Comparison of ENCODE assay signal across 15 cellular contexts in genomic region chr1:1132928-1133750, GRCh38. TPM values are rescaled to one million over a fixed set of nuclear protein-coding genes. Genes with fewer than 3 reads are reported as not detected.
DNase-seq lines count a peak whose midpoint lies in the region; ATAC-seq and TF ChIP-seq lines count a peak whose summit lies in the region.
"Had no signal": no experiment of that assay in that cellular context is flagged by ENCODE, and none has a peak within 500 bp of the region (broad histone marks: within the 10 kb centered on the region; RNA-seq: fewer than 3 reads in every experiment).

No MANE protein-coding gene starts in this region.

- no peaks in the 10 kb centered on the region for H3K36me3 Mint-ChIP-seq in GM23338 (ENCODE audit: low read depth)

- no peaks in the 10 kb centered on the region for H4K20me1 ChIP-seq in GM23338 (replicated peaks; ENCODE audit: insufficient read depth)

- H3K79me2 ChIP-seq in GM23338 (replicated peaks; ENCODE audit: insufficient read depth), result no peaks in the 10 kb centered on the region

- H3K36me3 ChIP-seq in GM23338 (ENCODE audit: insufficient read depth) (no peaks in the 10 kb centered on the region), brain microvascular endothelial cell (replicated peaks) (no peaks in the 10 kb centered on the region)
- H3K36me3 ChIP-seq: prostate gland had no signal

- no peak overlapping the region for H3K4me3 Mint-ChIP-seq in GM23338
- H3K4me3 Mint-ChIP-seq: activated CD8-positive, alpha-beta T cell treated with anti-CD3 and anti-CD28 coated beads for 36 hours; stimulated activated naive CD8-positive, alpha-beta T cell treated with anti-CD3 and anti-CD28 coated beads, Interleukin-15, Interleukin-2, amounts not matched to agents 100 ng/mL and 50 ng/mL, for 24 hours had no signal

- DNase-seq in GM23338 (ENCODE audit: low spot score) (no peak), brain microvascular endothelial cell (peak; percentile 17), left colon (peak; percentile 84 to 86), renal cortical epithelial cell (ENCODE audit: low read depth) (peak; percentile 74), ACHN (no peak), NCI-H2081 treated with DMSO at 0.1 percent for 48 hours (lab: John Stamatoyannopoulos, UW) (no peak), GM10248 (ENCODE audit: extremely low spot score) (no peak)
- DNase-seq: activated CD8-positive, alpha-beta T cell treated with anti-CD3 and anti-CD28 coated beads for 36 hours; activated effector memory CD4-positive, alpha-beta T cell treated with Interleukin-2 at 50 U/mL for 16 hours; caudate nucleus; NCI-H1105 had no signal

- CTCF ChIA-PET in GM10248 (lab: Yijun Ruan, JAX), result interaction anchor here (1.2 kb wide), 2 partner anchors 9 to 10 kb away, joined by 3 read pairs; no protein-coding TSS in a partner anchor

- no peaks in the 10 kb centered on the region for H3K9me3 Mint-ChIP-seq in GM23338
- H3K9me3 Mint-ChIP-seq: activated CD8-positive, alpha-beta T cell treated with anti-CD3 and anti-CD28 coated beads for 36 hours; stimulated activated naive CD8-positive, alpha-beta T cell treated with anti-CD3 and anti-CD28 coated beads, Interleukin-15, Interleukin-2, amounts not matched to agents 100 ng/mL and 50 ng/mL, for 24 hours had no signal

- H3K4me3 ChIP-seq in GM23338 (no peak overlapping the region), brain microvascular endothelial cell (ENCODE audit: low read depth, low read length) (no peak overlapping the region)
- H3K4me3 ChIP-seq: prostate gland had no signal

- TF ChIP-seq CTCF in GM23338 (conservative IDR thresholded peaks at IDR 0.05; ENCODE audit: low read depth in 2 of 2), result no peak; a peak in 2 of 4 replicates
- TF ChIP-seq CTCF in brain microvascular endothelial cell (IDR thresholded peaks at IDR 0.05; ENCODE audit: low read depth, low read length, missing control alignments), result no peak
- TF ChIP-seq CTCF in GM10248 (IDR thresholded peaks at IDR 0.05; ENCODE audit: control extremely low read depth, extremely low read depth, low read depth, missing control alignments), result no peak

- peaks cover 5% of the 10 kb centered on the region; the same call in 1 of the 2 replicates for H3F3A ChIP-seq in GM23338 (replicated peaks; ENCODE audit: low read depth)

- no peaks in the 10 kb centered on the region for H3K9me2 ChIP-seq in GM23338 (ENCODE audit: insufficient read depth)

- POLR2A ChIA-PET in GM10248 (lab: Yijun Ruan, JAX), result no interaction called here

- H3K4me2 ChIP-seq in GM23338, result no peak overlapping the region

- H3K27ac ChIP-seq in GM23338 (ENCODE audit: low read depth), result no peak overlapping the region
- H3K27ac ChIP-seq in brain microvascular endothelial cell, result no peak overlapping the region
- H3K27ac ChIP-seq: prostate gland had no signal

- H3K4me1 Mint-ChIP-seq in GM23338, result peaks cover 13% of the 10 kb centered on the region

- peak overlapping the region; percentile 23; the same call in 1 of the 2 replicates for H2AFZ ChIP-seq in GM23338

- H3K27me3 Mint-ChIP-seq in GM23338 (ENCODE audit: insufficient read depth, low read depth, poor library complexity), result peaks cover 9% of the 10 kb centered on the region
- H3K27me3 Mint-ChIP-seq: activated CD8-positive, alpha-beta T cell treated with anti-CD3 and anti-CD28 coated beads for 36 hours; stimulated activated naive CD8-positive, alpha-beta T cell treated with anti-CD3 and anti-CD28 coated beads, Interleukin-15, Interleukin-2, amounts not matched to agents 100 ng/mL and 50 ng/mL, for 24 hours had no signal

- peaks cover 6% of the 10 kb centered on the region; the same call in 1 of the 2 replicates for H3K27me3 ChIP-seq in GM23338 (ENCODE audit: insufficient read depth)
- H3K27me3 ChIP-seq in brain microvascular endothelial cell (replicated peaks), result peaks cover 10% of the 10 kb centered on the region

- in situ Hi-C loops in brain microvascular endothelial cell (cut with HindIII; ENCODE audit: low pct_ligation_motif_present, low sequenced_read_pairs), result no loop called here
- in situ Hi-C loops in ACHN (cut with HindIII; ENCODE audit: low pct_ligation_motif_present, low pct_unique_long_range_greater_than_20kb, low sequenced_read_pairs), result no loop called here

- intact Hi-C loops in left colon (cut with DNase I, micrococcal nuclease), result no loop called here

- H3K4me1 ChIP-seq in GM23338 (ENCODE audit: insufficient read depth), result peaks cover 6% of the 10 kb centered on the region; the same call in 1 of the 2 replicates

- no peak for ATAC-seq in GM23338
- ATAC-seq in left colon, result peak; percentile 47
- ATAC-seq in GM21576 (IDR thresholded peaks at IDR 0.05; ENCODE audit: unreplicated experiment), result no peak
- ATAC-seq: activated CD8-positive, alpha-beta T cell treated with anti-CD3 and anti-CD28 coated beads for 36 hours; Panc1 had no signal

- peak overlapping the region; percentile 56 for H3K27ac Mint-ChIP-seq in GM23338
- H3K27ac Mint-ChIP-seq: activated CD8-positive, alpha-beta T cell treated with anti-CD3 and anti-CD28 coated beads for 36 hours; stimulated activated naive CD8-positive, alpha-beta T cell treated with anti-CD3 and anti-CD28 coated beads, Interleukin-15, Interleukin-2, amounts not matched to agents 100 ng/mL and 50 ng/mL, for 24 hours had no signal

TF ChIP-seq in GM23338, 12 proteins besides CTCF, POLR2A, EP300 and RAD21 (continues in another document):
- TF ChIP-seq POLR2AphosphoS5 (IDR thresholded peaks at IDR 0.05; ENCODE audit: low read depth) (no peak), EZH2 (IDR thresholded peaks at IDR 0.05; ENCODE audit: low read depth, unreplicated experiment) (no peak), STAT1 (IDR thresholded peaks at IDR 0.05; ENCODE audit: unreplicated experiment) (no peak), NANOG (IDR thresholded peaks at IDR 0.05; ENCODE audit: borderline replicate concordance) (no peak), ZNF331 (CRISPR knock-in tag; IDR thresholded peaks at IDR 0.05; ENCODE audit: low read depth) (no peak), EZH2phosphoT487 (IDR thresholded peaks at IDR 0.05; ENCODE audit: unreplicated experiment) (no peak), ETS1 (IDR thresholded peaks at IDR 0.05) (no peak), ZNF114 (CRISPR knock-in tag; IDR thresholded peaks at IDR 0.05) (no peak)

RNA-seq across cellular contexts. Expression of gene C1orf159, which starts 17.2 kb away (rescaled TPM):
- 21.3 and 21.5 TPM in 2 replicates for total RNA-seq in GM23338 (2014; rRNA removed; shearing (Covaris generic))
- 9.6 and 9.9 TPM in 2 replicates for polyA plus RNA-seq in GM23338 (2016; fragmentation: Nextera tagmentation; extraction: Ambion mirVana)
- total RNA-seq in left colon (10 to 100 TPM; 17.6 to 28.6 TPM), renal cortical epithelial cell (8.7 and 9.8 TPM in 2 replicates)

RNA-seq across cellular contexts. Expression of gene TTLL10, which starts 40.5 kb away (rescaled TPM):
- total RNA-seq in GM23338 (2014; rRNA removed; shearing (Covaris generic)), result 0.45 TPM in 1 of 2 replicates, not detected in the other
- not detected in 2 replicates for polyA plus RNA-seq in GM23338 (2016; fragmentation: Nextera tagmentation; extraction: Ambion mirVana)
- total RNA-seq in left colon, result 1 to 10 TPM; 1.2 to 3.0 TPM
- 0.15 TPM in 1 of 2 replicates, not detected in the other for total RNA-seq in renal cortical epithelial cell
- total RNA-seq: activated CD8-positive, alpha-beta T cell treated with anti-CD3 and anti-CD28 coated beads for 36 hours had no signal

RNA-seq across cellular contexts. Expression of gene RNF223, which starts 59.0 kb away (rescaled TPM):
- total RNA-seq in GM23338 (2014; rRNA removed; shearing (Covaris generic)), result not detected in 2 replicates
- not detected in 2 replicates for polyA plus RNA-seq in GM23338 (2016; fragmentation: Nextera tagmentation; extraction: Ambion mirVana)
- 1 to 10 TPM; 3.4 to 5.3 TPM for total RNA-seq in left colon
- 1.0 TPM in 1 of 2 replicates, not detected in the other for total RNA-seq in renal cortical epithelial cell
- total RNA-seq: activated CD8-positive, alpha-beta T cell treated with anti-CD3 and anti-CD28 coated beads for 36 hours had no signal

Comparison
In these comparisons a context has a peak if more than half of its experiments do, and no peak if none do; other contexts are left out.
1. DNase-seq: peak in brain microvascular endothelial cell (single experiment), left colon (2 of 2) and renal cortical epithelial cell (single experiment); none in GM23338 (single experiment), ACHN (single experiment), NCI-H2081 treated with DMSO at 0.1 percent for 48 hours (single experiment) and GM10248 (single experiment).